In the genomic region with DNA sequence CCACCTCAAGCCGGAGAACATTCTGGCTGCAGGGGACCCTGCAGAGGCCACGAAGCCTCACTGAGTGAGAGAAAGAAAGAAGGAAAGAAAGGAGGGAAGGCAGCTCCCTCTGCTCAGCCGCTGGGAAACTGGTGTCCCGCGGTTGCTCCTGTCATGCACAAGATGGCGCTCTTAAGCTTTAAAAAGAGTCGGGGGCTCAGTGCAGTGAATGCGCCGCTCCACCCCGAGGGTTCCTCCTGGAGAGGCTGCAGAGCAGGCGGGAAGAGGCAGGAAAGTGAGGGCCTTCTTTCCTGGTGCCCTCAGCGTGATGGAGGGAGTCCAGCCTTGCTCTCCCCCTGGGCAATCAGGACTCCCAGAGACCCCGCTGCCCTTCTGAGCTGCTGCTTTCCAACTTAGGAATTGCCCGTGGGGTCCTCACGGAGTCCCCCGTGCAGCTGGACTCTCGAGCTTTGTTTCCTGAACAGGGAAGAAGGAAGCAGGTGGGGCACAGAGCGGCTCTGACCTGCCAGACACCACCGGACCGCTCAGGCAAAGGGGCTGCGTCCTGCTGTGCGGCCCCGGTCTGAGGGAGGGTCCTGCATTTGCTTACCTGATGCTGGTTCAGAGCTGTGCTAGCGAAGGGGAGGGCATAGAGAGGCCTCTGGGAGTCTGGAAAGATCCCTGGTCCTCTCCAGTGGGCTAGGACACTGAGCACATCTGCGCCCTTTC, we compare ENCODE assay signal across 1 cellular context.
TF ChIP-seq lines count a peak whose summit lies in the region.

No MANE protein-coding gene starts in this region.

TF ChIP-seq in HEK293, 187 proteins besides CTCF, POLR2A, EP300 and RAD21 (continued from another document):
- TF ChIP-seq, protein P1, sequence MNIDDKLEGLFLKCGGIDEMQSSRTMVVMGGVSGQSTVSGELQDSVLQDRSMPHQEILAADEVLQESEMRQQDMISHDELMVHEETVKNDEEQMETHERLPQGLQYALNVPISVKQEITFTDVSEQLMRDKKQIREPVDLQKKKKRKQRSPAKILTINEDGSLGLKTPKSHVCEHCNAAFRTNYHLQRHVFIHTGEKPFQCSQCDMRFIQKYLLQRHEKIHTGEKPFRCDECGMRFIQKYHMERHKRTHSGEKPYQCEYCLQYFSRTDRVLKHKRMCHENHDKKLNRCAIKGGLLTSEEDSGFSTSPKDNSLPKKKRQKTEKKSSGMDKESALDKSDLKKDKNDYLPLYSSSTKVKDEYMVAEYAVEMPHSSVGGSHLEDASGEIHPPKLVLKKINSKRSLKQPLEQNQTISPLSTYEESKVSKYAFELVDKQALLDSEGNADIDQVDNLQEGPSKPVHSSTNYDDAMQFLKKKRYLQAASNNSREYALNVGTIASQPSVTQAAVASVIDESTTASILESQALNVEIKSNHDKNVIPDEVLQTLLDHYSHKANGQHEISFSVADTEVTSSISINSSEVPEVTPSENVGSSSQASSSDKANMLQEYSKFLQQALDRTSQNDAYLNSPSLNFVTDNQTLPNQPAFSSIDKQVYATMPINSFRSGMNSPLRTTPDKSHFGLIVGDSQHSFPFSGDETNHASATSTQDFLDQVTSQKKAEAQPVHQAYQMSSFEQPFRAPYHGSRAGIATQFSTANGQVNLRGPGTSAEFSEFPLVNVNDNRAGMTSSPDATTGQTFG (tag by site-specific recombination; IDR thresholded peaks at IDR 0.05; ENCODE audit: borderline replicate concordance) = no peak
- TF ChIP-seq ZNF341 (tag by site-specific recombination; IDR thresholded peaks at IDR 0.05; ENCODE audit: low read depth) (peak; percentile 27; the same call in 1 of the 2 replicates), GLIS2 (tag by site-specific recombination; IDR thresholded peaks at IDR 0.05) (0 out of 2 replicates have a peak, but pooled peaks have one; percentile 14), GLI4 (tag by site-specific recombination; IDR thresholded peaks at IDR 0.05) (no peak), ZNF654 (tag by site-specific recombination; IDR thresholded peaks at IDR 0.05; ENCODE audit: low read depth) (peak; percentile 91), ZNF248 (tag by site-specific recombination; IDR thresholded peaks at IDR 0.05) (no peak), ZNF48 (tag by site-specific recombination; IDR thresholded peaks at IDR 0.05) (no peak)
- TF ChIP-seq, protein P2, sequence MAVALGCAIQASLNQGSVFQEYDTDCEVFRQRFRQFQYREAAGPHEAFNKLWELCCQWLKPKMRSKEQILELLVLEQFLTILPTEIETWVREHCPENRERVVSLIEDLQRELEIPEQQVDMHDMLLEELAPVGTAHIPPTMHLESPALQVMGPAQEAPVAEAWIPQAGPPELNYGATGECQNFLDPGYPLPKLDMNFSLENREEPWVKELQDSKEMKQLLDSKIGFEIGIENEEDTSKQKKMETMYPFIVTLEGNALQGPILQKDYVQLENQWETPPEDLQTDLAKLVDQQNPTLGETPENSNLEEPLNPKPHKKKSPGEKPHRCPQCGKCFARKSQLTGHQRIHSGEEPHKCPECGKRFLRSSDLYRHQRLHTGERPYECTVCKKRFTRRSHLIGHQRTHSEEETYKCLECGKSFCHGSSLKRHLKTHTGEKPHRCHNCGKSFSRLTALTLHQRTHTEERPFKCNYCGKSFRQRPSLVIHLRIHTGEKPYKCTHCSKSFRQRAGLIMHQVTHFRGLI (tag by site-specific recombination; IDR thresholded peaks at IDR 0.05) = no peak
- TF ChIP-seq, protein P3, sequence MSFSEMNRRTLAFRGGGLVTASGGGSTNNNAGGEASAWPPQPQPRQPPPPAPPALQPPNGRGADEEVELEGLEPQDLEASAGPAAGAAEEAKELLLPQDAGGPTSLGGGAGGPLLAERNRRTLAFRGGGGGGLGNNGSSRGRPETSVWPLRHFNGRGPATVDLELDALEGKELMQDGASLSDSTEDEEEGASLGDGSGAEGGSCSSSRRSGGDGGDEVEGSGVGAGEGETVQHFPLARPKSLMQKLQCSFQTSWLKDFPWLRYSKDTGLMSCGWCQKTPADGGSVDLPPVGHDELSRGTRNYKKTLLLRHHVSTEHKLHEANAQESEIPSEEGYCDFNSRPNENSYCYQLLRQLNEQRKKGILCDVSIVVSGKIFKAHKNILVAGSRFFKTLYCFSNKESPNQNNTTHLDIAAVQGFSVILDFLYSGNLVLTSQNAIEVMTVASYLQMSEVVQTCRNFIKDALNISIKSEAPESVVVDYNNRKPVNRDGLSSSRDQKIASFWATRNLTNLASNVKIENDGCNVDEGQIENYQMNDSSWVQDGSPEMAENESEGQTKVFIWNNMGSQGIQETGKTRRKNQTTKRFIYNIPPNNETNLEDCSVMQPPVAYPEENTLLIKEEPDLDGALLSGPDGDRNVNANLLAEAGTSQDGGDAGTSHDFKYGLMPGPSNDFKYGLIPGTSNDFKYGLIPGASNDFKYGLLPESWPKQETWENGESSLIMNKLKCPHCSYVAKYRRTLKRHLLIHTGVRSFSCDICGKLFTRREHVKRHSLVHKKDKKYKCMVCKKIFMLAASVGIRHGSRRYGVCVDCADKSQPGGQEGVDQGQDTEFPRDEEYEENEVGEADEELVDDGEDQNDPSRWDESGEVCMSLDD (tag by site-specific recombination; IDR thresholded peaks at IDR 0.05) = peak; percentile 31; the same call in 1 of the 2 replicates
- TF ChIP-seq, protein P4, sequence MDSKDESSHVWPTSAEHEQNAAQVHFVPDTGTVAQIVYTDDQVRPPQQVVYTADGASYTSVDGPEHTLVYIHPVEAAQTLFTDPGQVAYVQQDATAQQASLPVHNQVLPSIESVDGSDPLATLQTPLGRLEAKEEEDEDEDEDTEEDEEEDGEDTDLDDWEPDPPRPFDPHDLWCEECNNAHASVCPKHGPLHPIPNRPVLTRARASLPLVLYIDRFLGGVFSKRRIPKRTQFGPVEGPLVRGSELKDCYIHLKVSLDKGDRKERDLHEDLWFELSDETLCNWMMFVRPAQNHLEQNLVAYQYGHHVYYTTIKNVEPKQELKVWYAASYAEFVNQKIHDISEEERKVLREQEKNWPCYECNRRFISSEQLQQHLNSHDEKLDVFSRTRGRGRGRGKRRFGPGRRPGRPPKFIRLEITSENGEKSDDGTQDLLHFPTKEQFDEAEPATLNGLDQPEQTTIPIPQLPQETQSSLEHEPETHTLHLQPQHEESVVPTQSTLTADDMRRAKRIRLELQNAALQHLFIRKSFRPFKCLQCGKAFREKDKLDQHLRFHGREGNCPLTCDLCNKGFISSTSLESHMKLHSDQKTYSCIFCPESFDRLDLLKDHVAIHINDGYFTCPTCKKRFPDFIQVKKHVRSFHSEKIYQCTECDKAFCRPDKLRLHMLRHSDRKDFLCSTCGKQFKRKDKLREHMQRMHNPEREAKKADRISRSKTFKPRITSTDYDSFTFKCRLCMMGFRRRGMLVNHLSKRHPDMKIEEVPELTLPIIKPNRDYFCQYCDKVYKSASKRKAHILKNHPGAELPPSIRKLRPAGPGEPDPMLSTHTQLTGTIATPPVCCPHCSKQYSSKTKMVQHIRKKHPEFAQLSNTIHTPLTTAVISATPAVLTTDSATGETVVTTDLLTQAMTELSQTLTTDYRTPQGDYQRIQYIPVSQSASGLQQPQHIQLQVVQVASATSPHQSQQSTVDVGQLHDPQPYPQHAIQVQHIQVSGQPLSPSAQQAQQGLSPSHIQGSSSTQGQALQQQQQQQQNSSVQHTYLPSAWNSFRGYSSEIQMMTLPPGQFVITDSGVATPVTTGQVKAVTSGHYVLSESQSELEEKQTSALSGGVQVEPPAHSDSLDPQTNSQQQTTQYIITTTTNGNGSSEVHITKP (tag by site-specific recombination; IDR thresholded peaks at IDR 0.05) = 0 out of 2 replicates have a peak, but pooled peaks have one; percentile 21
